ENCODE assay signal across 1 cellular context in the genomic region with DNA sequence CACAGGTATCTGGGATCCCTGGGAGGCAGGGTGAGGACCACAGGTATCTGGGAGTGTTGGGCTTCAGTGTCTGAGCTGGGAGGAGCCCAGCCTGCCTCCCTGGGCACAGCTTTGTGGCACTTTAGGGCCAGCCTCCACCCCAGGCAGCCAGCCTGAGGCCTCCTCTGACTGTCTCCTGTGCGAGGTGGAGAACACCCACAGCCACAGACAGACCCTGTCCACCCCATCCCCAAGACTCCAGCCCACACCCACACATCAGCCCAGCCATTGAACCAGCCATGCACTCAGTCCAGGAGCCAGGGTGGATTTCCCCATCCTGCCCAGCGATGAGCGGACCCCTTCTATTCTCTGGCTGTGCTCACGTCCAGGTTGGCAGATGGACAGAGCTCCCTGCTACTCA.
TF ChIP-seq lines count a peak whose summit lies in the region.

No MANE protein-coding gene starts in this region.

TF ChIP-seq in GM12878, 131 proteins besides CTCF, POLR2A, EP300 and RAD21:
- TF ChIP-seq POLR2AphosphoS5 (IDR thresholded peaks at IDR 0.05; ENCODE audit: low read length) (peak; percentile 58; the same call in 1 of the 2 replicates), BRCA1 (IDR thresholded peaks at IDR 0.05; ENCODE audit: low read depth, low read length) (no peak), NFIC (IDR thresholded peaks at IDR 0.05; ENCODE audit: low read depth, low read length) (0 out of 2 replicates have a peak, but pooled peaks have one; percentile 20), BCL3 (IDR thresholded peaks at IDR 0.05; ENCODE audit: borderline replicate concordance, insufficient read depth, low read depth, low read length, poor library complexity, severe bottlenecking) (peak; percentile 76), ZBED1 (IDR thresholded peaks at IDR 0.05; ENCODE audit: borderline replicate concordance) (peak; percentile 54; the same call in 1 of the 2 replicates)
TF ChIP-seq in GM12878: peak in this region for 4.
